Comparison of ENCODE assay signal across 17 cellular contexts in the genomic region with DNA sequence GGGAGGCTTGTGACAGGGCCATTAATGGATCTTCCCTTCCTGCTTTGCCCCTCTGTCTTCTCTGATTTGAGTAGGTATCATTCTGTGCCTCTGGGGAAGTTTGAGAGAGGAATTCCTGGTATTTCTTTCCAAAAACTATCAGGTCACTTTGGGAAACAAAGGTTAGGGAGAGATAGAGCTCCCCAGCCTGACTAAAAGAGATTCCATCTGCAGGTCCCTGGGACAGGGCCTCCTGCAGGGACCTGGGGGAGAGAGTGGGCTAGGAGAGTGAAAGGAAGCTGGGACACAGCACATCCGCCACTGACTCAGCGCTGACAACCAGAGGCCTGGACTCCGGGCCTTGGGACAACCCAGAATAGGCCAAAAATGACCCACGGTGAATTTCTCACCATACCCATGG. TPM values are rescaled to one million over a fixed set of nuclear protein-coding genes. Genes with fewer than 3 reads are reported as not detected.
DNase-seq lines count a peak whose midpoint lies in the region; ATAC-seq and TF ChIP-seq lines count a peak whose summit lies in the region.
"Had no signal": no experiment of that assay in that cellular context is flagged by ENCODE, and none has a peak within 500 bp of the region (broad histone marks: within the 10 kb centered on the region; RNA-seq: fewer than 3 reads in every experiment).

No MANE protein-coding gene starts in this region.

- no peak for TF ChIP-seq CTCF in PC-9 (conservative IDR thresholded peaks at IDR 0.05)

- no peaks in the 10 kb centered on the region for H3K9me3 ChIP-seq in PC-9 (ENCODE audit: insufficient read depth, low read depth)

- POLR2A ChIA-PET in PC-9 (lab: Charles Lee; ENCODE audit: unreplicated experiment), result no interaction called here

- H2AFZ ChIP-seq in PC-9, result no peak overlapping the region

- H3K9me2 ChIP-seq in PC-9 (ENCODE audit: insufficient read depth), result no peaks in the 10 kb centered on the region

- intact Hi-C loops in PC-9 (cut with micrococcal nuclease; ENCODE audit: unreplicated experiment), result loop anchor here (10.0 kb wide), 1 partner anchor 257 kb away; no protein-coding TSS in a partner anchor

- H3F3A ChIP-seq in PC-9 (ENCODE audit: insufficient read depth, low read depth), result peaks cover 50% of the 10 kb centered on the region

- H3K27ac ChIP-seq in PC-9, result peak overlapping the region; percentile 72

- H3K4me2 ChIP-seq in PC-9, result peak overlapping the region; percentile 76

- H4K20me1 ChIP-seq in PC-9 (ENCODE audit: insufficient read depth), result 0 out of 2 replicates have a peak, but pooled peaks cover 1% of the 10 kb centered on the region

- H3K4me1 ChIP-seq in PC-9 (replicated peaks; ENCODE audit: insufficient read depth), result peaks cover 95% of the 10 kb centered on the region

- BruUV-seq in PC-9 (replicated peaks; lab: Mats Ljungman, UMichigan), result no TSS peak

- DNase-seq in H7, result peak; percentile 56
- DNase-seq in PC-9, result no peak
- peak; percentile 68 for DNase-seq in islet precursor cell
- no peak for DNase-seq in effector CD4-positive, alpha-beta T cell
- DNase-seq in stimulated activated CD4-positive, alpha-beta T cell treated with anti-CD3 and anti-CD28 coated beads, Interleukin-4, amount 100 ng/mL, for 24 hours, result no peak
- no peak for DNase-seq in stimulated activated CD4-positive, alpha-beta T cell treated with anti-CD3 and anti-CD28 coated beads, Interleukin-1b, Interleukin-23, amount 100 ng/mL, for 48 hours
- DNase-seq: CD4-positive, alpha-beta memory T cell; DMS53; EL; NCI-H2081 treated with DMSO at 0.1 percent for 48 hours; NCI-H2171 treated with DMSO at 0.1 percent for 48 hours; NCI-H524 treated with DMSO at 0.1 percent for 48 hours; NCI-H82; OCI-M1; Right ventricle myocardium superior had no signal

- H3K27me3 ChIP-seq in H7 (ENCODE audit: control insufficient read depth, insufficient read depth, low read length) (peaks cover 15% of the 10 kb centered on the region), PC-9 (ENCODE audit: insufficient read depth, low read depth) (no peaks in the 10 kb centered on the region)

- CTCF ChIA-PET in PC-9 (lab: Charles Lee), result no interaction called here

- no peaks in the 10 kb centered on the region for H3K36me3 ChIP-seq in H7 (replicated peaks; ENCODE audit: control insufficient read depth, insufficient read depth, low read length)
- no peaks in the 10 kb centered on the region for H3K36me3 ChIP-seq in PC-9 (ENCODE audit: low read depth)

- H3K79me2 ChIP-seq in PC-9 (ENCODE audit: low read depth), result peaks cover 100% of the 10 kb centered on the region

- no peak for ATAC-seq in HG02623 (IDR thresholded peaks at IDR 0.05; ENCODE audit: unreplicated experiment)
- ATAC-seq: HCT116 had no signal

- no peak overlapping the region for H3K4me3 ChIP-seq in H7 (ENCODE audit: insufficient read depth, low read depth, low read length)
- no peak overlapping the region for H3K4me3 ChIP-seq in PC-9

RNA-seq across cellular contexts. Expression of gene GALNT14, which starts 6.4 kb away (rescaled TPM):
- total RNA-seq in H7 (2014; rRNA removed; shearing (Covaris generic)), result 4.2 and 8.0 TPM in 2 replicates
- total RNA-seq in PC-9 (2021), result 2.4 and 3.1 TPM in 2 replicates

Comparison
In these comparisons a context has a peak if more than half of its experiments do, and no peak if none do; other contexts are left out.
1. DNase-seq: peak in H7 (single experiment) and islet precursor cell (single experiment); none in PC-9 (0 of 2), effector CD4-positive, alpha-beta T cell (single experiment), stimulated activated CD4-positive, alpha-beta T cell treated with anti-CD3 and anti-CD28 coated beads, Interleukin-4, amount 100 ng/mL, for 24 hours (single experiment) and stimulated activated CD4-positive, alpha-beta T cell treated with anti-CD3 and anti-CD28 coated beads, Interleukin-1b, Interleukin-23, amount 100 ng/mL, for 48 hours (single experiment).